In genomic region chr20:61044499-61044898, GRCh38 we compare ENCODE assay signal across 20 cellular contexts.
A peak's percentile ranks its signal among the peaks of the same experiment; 100 is the strongest.
DNase-seq lines count a peak whose midpoint lies in the region; TF ChIP-seq lines count a peak whose summit lies in the region.
"Had no signal": no experiment of that assay in that cellular context is flagged by ENCODE, and none has a peak within 500 bp of the region (broad histone marks: within the 10 kb centered on the region; RNA-seq: fewer than 3 reads in every experiment).

No MANE protein-coding gene starts in this region.

- DNase-seq in ACHN (peak; percentile 31), HEK293T (ENCODE audit: extremely low spot score) (peak; percentile 16), RPMI8226 (peak; percentile 16), iPS DF 19.7 (ENCODE audit: low read depth, low spot score) (peak; percentile 20), NCI-H1417 (lab: John Stamatoyannopoulos, UW) (no peak), NOMO-1 treated with dmso at 0.1 percent for 144 hours (lab: John Stamatoyannopoulos, UW; ENCODE audit: unreplicated experiment) (no peak), Calu3 (no peak), globus pallidus (ENCODE audit: low spot score) (no peak)
- DNase-seq: activated CD4-positive, alpha-beta T cell treated with anti-CD3 and anti-CD28 coated beads, Interleukin-2, amount 50 U/mL, for 1 hour; activated naive CD4-positive, alpha-beta T cell treated with Interleukin-2 at 50 U/mL for 16 hours; activated T-cell treated with anti-CD3 and anti-CD28 coated beads for 4 hours; AML-193; anterior cingulate cortex; COR-L47; KG1; left ventricle myocardium superior; NCI-H1694; posterior cingulate gyrus; small intestine; testis had no signal

- H3K36me3 Mint-ChIP-seq in Calu3 (ENCODE audit: insufficient read depth, unreplicated experiment): no peaks in the 10 kb centered on the region

- H3K27ac Mint-ChIP-seq in Calu3 (ENCODE audit: unreplicated experiment): no peak overlapping the region

- H3K4me1 Mint-ChIP-seq in Calu3 (ENCODE audit: low read depth, unreplicated experiment): no peaks in the 10 kb centered on the region

- intact Hi-C loops in Calu3 (cut with micrococcal nuclease; ENCODE audit: unreplicated experiment): no loop called here

- POLR2A ChIA-PET in HEK293T (lab: Yijun Ruan, JAX): no interaction called here

- no TSS peak for BruUV-seq in Calu3 (replicated peaks; lab: Mats Ljungman, UMichigan)

- no peaks in the 10 kb centered on the region for H3K9me3 Mint-ChIP-seq in Calu3 (ENCODE audit: low read depth, unreplicated experiment)

- in situ Hi-C loops in ACHN (cut with HindIII; ENCODE audit: low pct_ligation_motif_present, low pct_unique_long_range_greater_than_20kb, low sequenced_read_pairs): no loop called here

- H3K27me3 Mint-ChIP-seq in Calu3 (ENCODE audit: unreplicated experiment): no peaks in the 10 kb centered on the region

- CTCF ChIA-PET in HEK293T (lab: Yijun Ruan, JAX): no interaction called here
- CTCF ChIA-PET in Calu3 (lab: Charles Lee): no interaction called here

- no peak overlapping the region for H3K4me3 Mint-ChIP-seq in Calu3 (ENCODE audit: low read depth, unreplicated experiment)

- no peak for TF ChIP-seq CTCF in Calu3 (IDR thresholded peaks at IDR 0.05; ENCODE audit: unreplicated experiment)

TF ChIP-seq in HEK293T, 16 proteins besides CTCF, POLR2A, EP300 and RAD21:
- TF ChIP-seq FOXM1 (IDR thresholded peaks at IDR 0.05; ENCODE audit: borderline replicate concordance) (no peak), ZNF384 (IDR thresholded peaks at IDR 0.05) (no peak), L3MBTL2 (conservative IDR thresholded peaks at IDR 0.05) (no peak), CTBP1 (IDR thresholded peaks at IDR 0.05; ENCODE audit: borderline replicate concordance) (no peak), ARNT (IDR thresholded peaks at IDR 0.05) (no peak), FOXK2 (IDR thresholded peaks at IDR 0.05) (no peak), LEF1 (IDR thresholded peaks at IDR 0.05; ENCODE audit: borderline replicate concordance) (no peak), FOXA1 (IDR thresholded peaks at IDR 0.05) (no peak), NFRKB (IDR thresholded peaks at IDR 0.05) (no peak), ELF4 (IDR thresholded peaks at IDR 0.05) (no peak), HDGF (IDR thresholded peaks at IDR 0.05; ENCODE audit: borderline replicate concordance) (no peak), PKNOX1 (IDR thresholded peaks at IDR 0.05) (no peak), TARDBP (IDR thresholded peaks at IDR 0.05) (no peak), SP1 (IDR thresholded peaks at IDR 0.05) (no peak), SUZ12 (IDR thresholded peaks at IDR 0.05) (no peak)

Comparison
In these comparisons a context has a peak if more than half of its experiments do, and no peak if none do; other contexts are left out.
1. DNase-seq: peak in ACHN (single experiment), HEK293T (single experiment), RPMI8226 (single experiment) and iPS DF 19.7 (single experiment); none in NCI-H1417 (0 of 3), NOMO-1 treated with dmso at 0.1 percent for 144 hours (single experiment), Calu3 (single experiment) and globus pallidus (single experiment).